Comparison of ENCODE assay signal across 23 cellular contexts in the genomic region with DNA sequence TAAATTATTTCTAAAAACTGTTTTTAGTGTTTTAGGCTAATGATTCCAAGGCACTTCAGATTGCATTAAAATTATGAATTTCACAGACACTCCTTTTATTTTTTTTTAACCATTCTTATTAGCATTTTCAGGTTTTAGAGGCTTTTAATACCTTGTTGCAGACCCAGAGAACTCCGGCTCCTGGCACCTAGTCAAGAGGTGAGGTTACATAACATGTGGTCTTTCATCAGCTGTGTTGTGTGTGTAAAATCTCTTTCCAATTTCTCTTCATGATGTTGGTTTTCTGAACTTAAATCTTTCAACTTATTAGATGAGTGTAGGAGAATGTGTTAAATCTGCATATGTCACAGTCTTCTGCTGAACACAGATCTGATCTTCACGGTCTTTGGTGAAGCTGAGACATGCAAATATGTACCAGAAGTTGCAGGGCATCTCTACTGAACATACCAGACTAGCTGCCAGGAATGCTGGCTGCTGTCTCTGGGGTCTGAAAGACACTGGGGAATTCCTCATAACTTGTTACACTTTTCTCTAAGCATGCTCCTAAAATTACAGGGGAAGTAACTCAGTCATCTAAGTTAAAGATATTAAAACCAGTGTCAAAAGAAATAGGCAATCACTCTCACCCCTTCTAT.
"Had no signal": no experiment of that assay in that cellular context is flagged by ENCODE, and none has a peak within 500 bp of the region (broad histone marks: within the 10 kb centered on the region; RNA-seq: fewer than 3 reads in every experiment).

No MANE protein-coding gene starts in this region.

- H3K27ac ChIP-seq: cardiac muscle cell, foreskin keratinocyte, skin epidermis, transverse colon, vagina, WERI-Rb-1 had no signal

- ATAC-seq: activated naive CD4-positive, alpha-beta T cell treated with anti-CD3 and anti-CD28 coated beads, Interleukin-2, amount 50 U/mL, for 72 hours; foreskin keratinocyte; left lobe of liver; right cardiac atrium had no signal

- DNase-seq: activated CD4-positive, alpha-beta T cell treated with anti-CD3 and anti-CD28 coated beads for 1 hour; activated CD8-positive, alpha-beta memory T cell treated with anti-CD3 and anti-CD28 coated beads for 24 hours; activated CD8-positive, alpha-beta memory T cell treated with anti-CD3 and anti-CD28 coated beads, Interleukin-2, amount 50 U/mL, for 48 hours; activated gamma-delta T cell treated with Interleukin-2 at 50 U/mL for 16 hours; activated T-cell treated with anti-CD3 and anti-CD28 coated beads, Interleukin-2, amount 50 U/mL, for 48 hours; amniotic stem cell; foreskin keratinocyte; glutamatergic neuron; hippocampal formation; midbrain; right cardiac atrium; stimulated activated CD4-positive, alpha-beta T cell treated with anti-CD3 and anti-CD28 coated beads, Interleukin-15, amount 100 ng/mL, for 24 hours; stimulated activated CD4-positive, alpha-beta T cell treated with anti-CD3 and anti-CD28 coated beads, Interleukin-2, amount 100 ng/mL, for 48 hours; transverse colon; WERI-Rb-1 had no signal

- H3K27me3 ChIP-seq: cardiac muscle cell, foreskin keratinocyte, transverse colon, vagina had no signal

- H3K4me3 ChIP-seq: cardiac muscle cell, lung, skin epidermis, transverse colon, vagina had no signal

- H3K27me3 Mint-ChIP-seq: progenitor cell of endocrine pancreas; stimulated activated naive CD8-positive, alpha-beta T cell treated with anti-CD3 and anti-CD28 coated beads, Interleukin-15, Interleukin-2, amounts not matched to agents 100 ng/mL and 50 ng/mL, for 24 hours had no signal

- H3K27ac Mint-ChIP-seq: activated naive CD4-positive, alpha-beta T cell treated with anti-CD3 and anti-CD28 coated beads, Interleukin-2, amount 50 U/mL, for 72 hours; progenitor cell of endocrine pancreas; stimulated activated naive CD8-positive, alpha-beta T cell treated with anti-CD3 and anti-CD28 coated beads, Interleukin-15, Interleukin-2, amounts not matched to agents 100 ng/mL and 50 ng/mL, for 24 hours had no signal

- H3K9me3 Mint-ChIP-seq: activated naive CD4-positive, alpha-beta T cell treated with anti-CD3 and anti-CD28 coated beads, Interleukin-2, amount 50 U/mL, for 72 hours had no signal

- H3K4me3 Mint-ChIP-seq: stimulated activated naive CD8-positive, alpha-beta T cell treated with anti-CD3 and anti-CD28 coated beads, Interleukin-15, Interleukin-2, amounts not matched to agents 100 ng/mL and 50 ng/mL, for 24 hours had no signal

- H3K36me3 ChIP-seq: cardiac muscle cell, transverse colon, vagina, WERI-Rb-1 had no signal

- H3K36me3 Mint-ChIP-seq: activated naive CD4-positive, alpha-beta T cell treated with anti-CD3 and anti-CD28 coated beads, Interleukin-2, amount 50 U/mL, for 72 hours had no signal

- H3K4me1 ChIP-seq: transverse colon, vagina had no signal

- H3K9me3 ChIP-seq: transverse colon, vagina had no signal
